ENCODE assay signal across 8 cellular contexts in the genomic region with DNA sequence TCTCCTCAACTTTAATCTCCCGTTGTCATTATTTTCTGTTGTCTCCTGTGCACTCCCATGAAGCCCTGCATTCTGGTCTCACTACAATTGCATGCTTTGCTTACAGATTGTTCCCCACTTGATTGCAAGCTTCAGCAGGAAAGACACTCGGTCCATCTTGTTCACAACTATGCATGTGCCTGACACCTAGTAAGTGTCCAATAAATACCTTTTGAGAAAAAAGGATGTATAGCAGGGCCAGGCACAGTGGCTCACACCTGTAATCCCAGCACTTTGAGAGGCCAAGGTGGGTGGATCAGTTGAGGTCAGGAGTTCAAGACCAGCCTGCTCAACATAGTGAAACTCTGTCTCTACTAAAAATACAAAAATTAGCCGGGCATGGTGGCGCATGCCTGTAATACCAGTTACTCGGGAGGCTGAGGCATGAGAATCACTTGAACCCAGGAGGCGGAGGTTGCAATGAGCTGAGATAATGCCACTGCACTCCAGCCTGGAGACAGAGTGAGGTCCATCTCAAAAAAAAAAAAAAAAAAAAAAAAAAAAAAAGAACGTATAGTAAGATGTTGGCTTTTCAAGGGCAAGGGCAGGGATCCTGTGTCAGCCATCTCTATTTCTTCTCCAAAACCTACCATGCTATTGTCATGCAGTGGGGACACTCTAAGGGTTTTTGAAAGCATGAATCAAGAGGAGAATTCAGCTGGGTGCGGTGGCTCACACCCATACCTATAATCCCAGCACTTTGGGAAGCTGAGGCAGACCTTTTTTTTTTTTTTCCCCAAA.
"Had no signal": no experiment of that assay in that cellular context is flagged by ENCODE, and none has a peak within 500 bp of the region (broad histone marks: within the 10 kb centered on the region; RNA-seq: fewer than 3 reads in every experiment).

No MANE protein-coding gene starts in this region.

- ATAC-seq: GM12878 had no signal

- FAIRE-seq: G401.6, GM12878, GM12891, GM12892, GM18507, GM19239 had no signal

- DNase-seq: GDM1, GF-D8 had no signal

- H3K4me3 ChIP-seq: GM12878 had no signal
